In the genomic region with DNA sequence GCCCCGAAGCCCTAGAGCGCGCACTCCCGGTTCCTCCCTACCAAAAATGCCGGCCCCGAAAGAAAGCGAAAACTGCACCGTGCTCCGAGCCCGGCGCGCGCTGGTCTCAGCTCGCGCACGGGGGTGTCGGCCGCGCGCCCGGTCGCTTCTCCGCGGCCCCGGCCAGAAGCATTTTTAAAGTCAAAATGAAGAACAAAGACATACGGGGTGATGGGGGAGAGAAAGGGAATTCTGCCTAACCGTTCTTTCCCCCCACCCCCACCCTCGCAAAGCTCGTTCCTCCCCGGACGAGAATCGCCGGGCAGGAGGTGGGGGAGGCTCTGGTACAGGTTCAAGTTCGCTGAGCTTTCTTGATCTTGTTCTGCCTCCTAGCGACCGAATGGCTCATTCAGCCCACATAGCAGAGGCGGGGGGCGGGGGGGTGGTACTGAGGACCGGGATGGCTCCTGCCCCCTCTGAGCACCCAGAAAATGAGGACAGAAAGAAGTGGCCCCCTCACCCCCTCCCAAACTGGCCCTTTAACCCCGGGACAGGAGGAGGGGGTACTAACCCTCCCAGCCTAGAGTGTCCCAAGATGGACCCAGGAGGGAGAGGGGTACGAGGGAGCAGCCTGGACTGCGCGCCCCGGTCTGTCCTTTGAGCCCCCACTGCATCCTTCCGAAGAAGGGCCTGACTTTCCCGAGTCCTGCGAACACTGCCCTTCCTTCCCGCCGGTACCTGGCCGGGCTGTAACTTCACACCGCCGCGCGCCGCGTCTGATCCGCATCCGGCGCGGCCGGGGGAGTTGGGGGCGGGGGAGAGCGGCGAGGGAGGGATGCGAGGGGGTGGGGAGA, we compare ENCODE assay signal across 8 cellular contexts. TPM values are rescaled to one million over a fixed set of nuclear protein-coding genes. Genes with fewer than 3 reads are reported as not detected.
DNase-seq lines count a peak whose midpoint lies in the region; ATAC-seq, FAIRE-seq and TF ChIP-seq lines count a peak whose summit lies in the region.

No MANE protein-coding gene starts in this region.

- H3K36me3 ChIP-seq in SK-N-SH (replicated peaks in 1 of 2; ENCODE audit: control insufficient read depth in 1 of 2, insufficient read depth in 2 of 2, low read length in 1 of 2) (peaks cover 2 to 6% of the 10 kb centered on the region in 2 experiments), bronchial epithelial cell (ENCODE audit: control insufficient read depth, insufficient read depth, low read length) (peaks cover 6% of the 10 kb centered on the region), smooth muscle cell (ENCODE audit: low read depth) (no peaks in the 10 kb centered on the region)

- H3K4me3 ChIP-seq in GM12875 (ENCODE audit: low read depth, low read length) (peak overlapping the region; percentile 90), NB4 (ENCODE audit: low read depth, low read length) (peak overlapping the region; percentile 87), SK-N-SH (ENCODE audit: low read depth in 2 of 2, low read length in 1 of 2) (peak overlapping the region; percentile 75 to 98), bronchial epithelial cell (ENCODE audit: low read depth, low read length) (peak overlapping the region; percentile 88), smooth muscle cell (peak overlapping the region; percentile 74)

- POLR2A ChIA-PET in SK-N-SH (lab: Yijun Ruan, JAX), result no interaction called here

- H3K4me2 ChIP-seq in SK-N-SH (peak overlapping the region; percentile 96), smooth muscle cell (peak overlapping the region; percentile 97)

- H3K79me2 ChIP-seq in SK-N-SH (ENCODE audit: insufficient read depth) (peaks cover 55% of the 10 kb centered on the region), smooth muscle cell (ENCODE audit: low read depth) (peaks cover 72% of the 10 kb centered on the region)

- CTCF ChIA-PET in SK-N-SH (lab: Yijun Ruan, JAX), result interaction anchor here (0.6 to 4.1 kb wide), 26 partner anchors 9 to 1782 kb away, joined by 3 to 24 read pairs (median 3); no protein-coding TSS in a partner anchor

- ATAC-seq in HG02763 (IDR thresholded peaks at IDR 0.05; ENCODE audit: unreplicated experiment), result peak; percentile 52

- H3K27me3 ChIP-seq in SK-N-SH (ENCODE audit: insufficient read depth) (no peaks in the 10 kb centered on the region), bronchial epithelial cell (ENCODE audit: control insufficient read depth, insufficient read depth, low read length) (no peaks in the 10 kb centered on the region), smooth muscle cell (ENCODE audit: low read depth) (no peaks in the 10 kb centered on the region)

- peak in 1 of 2 experiments; percentile 38; a peak in 1 of 4 replicates for TF ChIP-seq EP300 in SK-N-SH (IDR thresholded peaks at IDR 0.05; ENCODE audit: borderline replicate concordance in 1 of 2, low read depth in 1 of 2, low read length in 1 of 2)

- peaks cover 6% of the 10 kb centered on the region for H3F3A ChIP-seq in SK-N-SH (replicated peaks; ENCODE audit: insufficient read depth)
- peaks cover 5% of the 10 kb centered on the region for H3F3A ChIP-seq in smooth muscle cell (ENCODE audit: low read depth)

- H4K20me1 ChIP-seq in SK-N-SH (ENCODE audit: insufficient read depth), result no peaks in the 10 kb centered on the region
- H4K20me1 ChIP-seq in smooth muscle cell (ENCODE audit: low read depth), result peaks cover 64% of the 10 kb centered on the region

- FAIRE-seq in bronchial epithelial cell (lab: Jason Lieb, UNC), result no peak

- peaks cover 0 to 35% of the 10 kb centered on the region in 2 experiments; a peak in 1 of 4 replicates for H3K4me1 ChIP-seq in SK-N-SH (ENCODE audit: control insufficient read depth in 1 of 2, insufficient read depth in 2 of 2, low read depth in 1 of 2, low read length in 1 of 2)
- H3K4me1 ChIP-seq in smooth muscle cell (ENCODE audit: low read depth), result peaks cover 25% of the 10 kb centered on the region

- TF ChIP-seq RAD21 in SK-N-SH (IDR thresholded peaks at IDR 0.05; ENCODE audit: low read length), result peak; percentile 80

- peak overlapping the region; percentile 86; the same call in 1 of the 2 replicates for H2AFZ ChIP-seq in SK-N-SH (ENCODE audit: low read depth)
- H2AFZ ChIP-seq in smooth muscle cell (ENCODE audit: low read depth), result peak overlapping the region; percentile 61

- H3K27ac ChIP-seq in SK-N-SH (ENCODE audit: low read depth in 2 of 2, low read length in 1 of 2), result peak overlapping the region in 1 of 2 experiments; percentile 69; a peak in 2 of 4 replicates
- H3K27ac ChIP-seq in smooth muscle cell (ENCODE audit: low read depth), result peak overlapping the region; percentile 61

- H3K9ac ChIP-seq in SK-N-SH (peak overlapping the region; percentile 86), smooth muscle cell (ENCODE audit: low read depth) (peak overlapping the region; percentile 49)

- TF ChIP-seq CTCF in GM12875 (IDR thresholded peaks at IDR 0.05; ENCODE audit: borderline replicate concordance, insufficient read depth, low read depth, low read length), result peak; percentile 83
- TF ChIP-seq CTCF in NB4 (IDR thresholded peaks at IDR 0.05; ENCODE audit: low read depth, low read length), result peak; percentile 59
- TF ChIP-seq CTCF in SK-N-SH (IDR thresholded peaks at IDR 0.05), result peak; percentile 93
- TF ChIP-seq CTCF in bronchial epithelial cell (IDR thresholded peaks at IDR 0.05; ENCODE audit: insufficient read depth, low read length, severe bottlenecking), result peak; percentile 82
- peak; percentile 75 for TF ChIP-seq CTCF in smooth muscle cell (IDR thresholded peaks at IDR 0.05; ENCODE audit: borderline replicate concordance, insufficient read depth, poor library complexity, severe bottlenecking)

- H3K9me3 ChIP-seq in SK-N-SH (no peaks in the 10 kb centered on the region), smooth muscle cell (replicated peaks; ENCODE audit: low read depth) (no peaks in the 10 kb centered on the region)

- 2% methylated on average over 30 of the region's 65 CpGs for WGBS in SK-N-SH (ENCODE audit: low lambda C conversion rate)
- WGBS in smooth muscle cell (ENCODE audit: low lambda C conversion rate), result under 1% methylated on average over 57 of the region's 65 CpGs

- no peaks in the 10 kb centered on the region for H3K9me2 ChIP-seq in SK-N-SH

- TF ChIP-seq POLR2A in NB4 (IDR thresholded peaks at IDR 0.05; ENCODE audit: extremely low read depth, insufficient read length), result peak; percentile 6

- DNase-seq in A172 (ENCODE audit: low spot score) (peak; percentile 43), NB4 (ENCODE audit: low read depth) (peak; percentile 96), SK-N-SH (peak; percentile 84), bronchial epithelial cell (ENCODE audit: low read depth) (peak; percentile 74), islet precursor cell (peak; percentile 87), smooth muscle cell (lab: John Stamatoyannopoulos, UW; ENCODE audit: unreplicated experiment) (no peak)

TF ChIP-seq in SK-N-SH, 30 proteins besides CTCF, POLR2A, EP300 and RAD21 (continues in another document):
- TF ChIP-seq ZBTB33 (IDR thresholded peaks at IDR 0.05; ENCODE audit: borderline replicate concordance, low read depth) (0 out of 2 replicates have a peak, but pooled peaks have one; percentile 55), CHD2 (IDR thresholded peaks at IDR 0.05; ENCODE audit: low read length, partially characterized antibody) (peak; percentile 54), TAF1 (IDR thresholded peaks at IDR 0.05; ENCODE audit: borderline replicate concordance, low read depth, low read length) (peak; percentile 7; the same call in 1 of the 2 replicates), NFIC (IDR thresholded peaks at IDR 0.05; ENCODE audit: borderline replicate concordance) (peak; percentile 66), RFX5 (IDR thresholded peaks at IDR 0.05; ENCODE audit: low read length) (no peak), FOXM1 (IDR thresholded peaks at IDR 0.05; ENCODE audit: low read depth) (peak; percentile 43; the same call in 1 of the 2 replicates), SMC3 (IDR thresholded peaks at IDR 0.05; ENCODE audit: low read depth, low read length) (peak; percentile 66), RXRA (IDR thresholded peaks at IDR 0.05; ENCODE audit: borderline replicate concordance, low read depth) (no peak; the same call in 1 of the 2 replicates), TEAD4 (IDR thresholded peaks at IDR 0.05; ENCODE audit: borderline replicate concordance, insufficient read depth) (peak; percentile 10; the same call in 1 of the 2 replicates), POLR2AphosphoS5 (IDR thresholded peaks at IDR 0.05; ENCODE audit: low read depth, low read length) (peak; percentile 10; the same call in 1 of the 2 replicates)
- TF ChIP-seq, protein P1, sequence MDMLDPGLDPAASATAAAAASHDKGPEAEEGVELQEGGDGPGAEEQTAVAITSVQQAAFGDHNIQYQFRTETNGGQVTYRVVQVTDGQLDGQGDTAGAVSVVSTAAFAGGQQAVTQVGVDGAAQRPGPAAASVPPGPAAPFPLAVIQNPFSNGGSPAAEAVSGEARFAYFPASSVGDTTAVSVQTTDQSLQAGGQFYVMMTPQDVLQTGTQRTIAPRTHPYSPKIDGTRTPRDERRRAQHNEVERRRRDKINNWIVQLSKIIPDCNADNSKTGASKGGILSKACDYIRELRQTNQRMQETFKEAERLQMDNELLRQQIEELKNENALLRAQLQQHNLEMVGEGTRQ (IDR thresholded peaks at IDR 0.05; ENCODE audit: borderline replicate concordance, low read depth, low read length), result no peak
- TF ChIP-seq, protein P2, sequence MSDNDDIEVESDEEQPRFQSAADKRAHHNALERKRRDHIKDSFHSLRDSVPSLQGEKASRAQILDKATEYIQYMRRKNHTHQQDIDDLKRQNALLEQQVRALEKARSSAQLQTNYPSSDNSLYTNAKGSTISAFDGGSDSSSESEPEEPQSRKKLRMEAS (IDR thresholded peaks at IDR 0.05; ENCODE audit: low read depth), result peak; percentile 47; the same call in 1 of the 2 replicates

RNA-seq across cellular contexts. Expression of gene BCL11A, which starts 3.1 kb away (rescaled TPM):
- not detected in 2 replicates for total RNA-seq in A172 (2014; rRNA removed; shearing (Covaris generic))
- polyA plus RNA-seq in SK-N-SH (2012; rRNA removed) (1.9 and 2.4 TPM in 2 replicates), smooth muscle cell (19.8 and 20.0 TPM in 2 replicates)
- polyA plus RNA-seq in SK-N-SH (2012; cell fraction: cytosol; rRNA removed), result 1.8 and 2.3 TPM in 2 replicates
- polyA plus RNA-seq in SK-N-SH (2012; cell fraction: nucleus; rRNA removed), result 3.6 and 5.5 TPM in 2 replicates
- total RNA-seq in bronchial epithelial cell (1.8 and 3.6 TPM in 2 replicates), smooth muscle cell (5.2 and 15.8 TPM in 2 replicates)
